1 cellular context compared by ENCODE assay signal in the genomic region with DNA sequence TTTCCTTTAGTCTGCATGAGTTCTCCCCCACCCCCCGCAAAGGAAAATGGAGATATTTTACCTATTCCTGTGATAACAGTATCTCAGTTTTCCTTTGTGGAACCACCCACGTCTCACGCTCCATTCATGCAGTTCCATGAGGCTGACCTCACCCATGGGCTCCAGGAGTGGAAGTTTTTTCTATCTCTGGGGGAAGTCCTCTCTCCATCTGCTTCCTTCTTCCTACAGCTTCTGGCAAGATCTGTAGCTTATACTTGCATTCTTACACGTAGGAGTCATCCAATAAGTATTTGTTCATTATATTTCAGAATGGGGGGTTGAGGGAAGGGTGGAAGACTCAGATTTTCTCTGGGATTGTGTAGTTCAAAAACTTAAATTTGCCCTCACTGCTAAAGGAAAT.
TF ChIP-seq lines count a peak whose summit lies in the region.

No MANE protein-coding gene starts in this region.

TF ChIP-seq in IMR-90, 13 proteins besides CTCF, POLR2A, EP300 and RAD21 (continued from another document):
- TF ChIP-seq CEBPB (IDR thresholded peaks at IDR 0.05; ENCODE audit: low read depth, low read length), result no peak
- TF ChIP-seq SMC3 (IDR thresholded peaks at IDR 0.05; ENCODE audit: low read depth, low read length), result no peak
